10 cellular contexts compared by ENCODE assay signal in the genomic region with DNA sequence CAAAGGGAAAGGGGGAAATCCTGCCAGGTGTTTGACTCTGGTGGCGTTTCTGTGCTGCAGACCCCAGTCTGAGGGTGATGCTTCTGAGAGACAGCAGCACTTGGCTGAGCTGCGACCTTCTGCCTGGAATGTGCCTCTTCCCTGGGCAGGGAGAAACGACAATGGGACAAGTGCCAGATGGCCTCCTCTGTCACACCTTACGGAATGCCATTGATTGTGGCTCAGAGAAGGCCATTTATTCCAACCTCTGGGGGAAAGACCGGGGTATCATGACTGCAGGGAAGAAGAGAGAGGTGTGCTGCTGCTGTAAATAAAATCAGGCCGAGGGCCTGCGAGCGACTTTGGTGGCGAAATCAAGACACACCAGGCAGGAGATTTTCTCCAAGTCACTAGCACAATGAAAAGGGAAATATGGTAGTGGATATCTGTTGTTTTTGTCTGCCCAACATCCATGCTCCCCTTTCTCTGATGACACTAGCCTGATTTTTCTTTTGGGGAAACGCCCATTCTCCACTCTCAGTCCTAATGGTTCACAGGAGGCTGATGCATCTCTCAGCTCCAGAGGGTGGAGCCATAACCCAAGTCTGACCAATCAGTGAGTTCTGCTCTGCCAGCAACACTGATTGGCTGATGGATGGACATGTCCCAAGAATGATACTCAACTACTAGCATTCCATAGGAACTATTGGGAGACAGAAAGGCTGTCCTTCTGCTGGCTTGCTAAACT.
DNase-seq lines count a peak whose midpoint lies in the region; ATAC-seq and TF ChIP-seq lines count a peak whose summit lies in the region.
"Had no signal": no experiment of that assay in that cellular context is flagged by ENCODE, and none has a peak within 500 bp of the region (broad histone marks: within the 10 kb centered on the region; RNA-seq: fewer than 3 reads in every experiment).

No MANE protein-coding gene starts in this region.

- H3K4me1 ChIP-seq in Karpas-422 (ENCODE audit: low read length), result peaks cover 97% of the 10 kb centered on the region
- H3K4me1 ChIP-seq in naive thymus-derived CD4-positive, alpha-beta T cell (ENCODE audit: control insufficient read depth in 2 of 2, insufficient read depth in 2 of 2, low read length in 2 of 2), result peaks cover 0 to 33% of the 10 kb centered on the region in 2 donors

- TF ChIP-seq CTCF in chondrocyte (IDR thresholded peaks at IDR 0.05), result no peak

- intact Hi-C loops in naive thymus-derived CD4-positive, alpha-beta T cell (cut with micrococcal nuclease), result no loop called here

- H3K4me3 ChIP-seq in Karpas-422 (ENCODE audit: low read length), result no peak overlapping the region
- H3K4me3 ChIP-seq in naive thymus-derived CD4-positive, alpha-beta T cell (ENCODE audit: low read length), result no peak overlapping the region
- H3K4me3 ChIP-seq: SK-N-MC had no signal

- H4K20me1 ChIP-seq in Karpas-422 (ENCODE audit: insufficient read depth, low read depth, low read length), result peaks cover 22% of the 10 kb centered on the region

- H3K27me3 ChIP-seq in Karpas-422 (ENCODE audit: low read length), result no peaks in the 10 kb centered on the region
- H3K27me3 ChIP-seq in naive thymus-derived CD4-positive, alpha-beta T cell (ENCODE audit: control insufficient read depth in 2 of 2, insufficient read depth in 2 of 2, low read length in 2 of 2), result no peaks in the 10 kb centered on the region

- H3K27ac Mint-ChIP-seq in chondrocyte (ENCODE audit: unreplicated experiment), result peak overlapping the region; percentile 36
- H3K27ac Mint-ChIP-seq in naive thymus-derived CD4-positive, alpha-beta T cell, result peak overlapping the region in 8 of 9 donors; percentile 53 to 82 (median 71)
- H3K27ac Mint-ChIP-seq in effector memory CD8-positive, alpha-beta T cell, result no peak overlapping the region

- POLR2A ChIA-PET in naive thymus-derived CD4-positive, alpha-beta T cell (lab: Charles Lee), result interaction anchor here (1.0 kb wide), 1 partner anchor 58 kb away, joined by 4 read pairs; no protein-coding TSS in a partner anchor

- peak overlapping the region; percentile 76 for H3K27ac ChIP-seq in Karpas-422 (ENCODE audit: low read length)
- H3K27ac ChIP-seq in naive thymus-derived CD4-positive, alpha-beta T cell (ENCODE audit: low read depth, low read length), result no peak overlapping the region
- H3K27ac ChIP-seq: SK-N-MC had no signal

- peak overlapping the region; percentile 42 for H3K4me2 ChIP-seq in Karpas-422 (ENCODE audit: low read depth, low read length, poor library complexity, severe bottlenecking)

- H3K27me3 Mint-ChIP-seq in chondrocyte (ENCODE audit: low read depth), result no peaks in the 10 kb centered on the region
- H3K27me3 Mint-ChIP-seq in naive thymus-derived CD4-positive, alpha-beta T cell, result peaks cover 0 to 2% (median 0%) of the 10 kb centered on the region in 5 donors
- no peaks in the 10 kb centered on the region for H3K27me3 Mint-ChIP-seq in effector memory CD8-positive, alpha-beta T cell
- H3K27me3 Mint-ChIP-seq: dendritic cell treated with granulocyte-macrophage colony-stimulating factor and Interleukin-4, amounts not matched to agents 40 ng/mL and 50 ng/mL, for 4 days had no signal

- H3K4me3 Mint-ChIP-seq in chondrocyte (ENCODE audit: unreplicated experiment), result no peak overlapping the region
- H3K4me3 Mint-ChIP-seq in naive thymus-derived CD4-positive, alpha-beta T cell, result peak overlapping the region in 2 of 10 donors; percentile 10 to 24
- H3K4me3 Mint-ChIP-seq in effector memory CD8-positive, alpha-beta T cell, result no peak overlapping the region
- H3K4me3 Mint-ChIP-seq: dendritic cell treated with granulocyte-macrophage colony-stimulating factor and Interleukin-4, amounts not matched to agents 40 ng/mL and 50 ng/mL, for 4 days had no signal

- H3K4me1 Mint-ChIP-seq in chondrocyte (ENCODE audit: low read depth), result peaks cover 92% of the 10 kb centered on the region
- H3K4me1 Mint-ChIP-seq in naive thymus-derived CD4-positive, alpha-beta T cell, result peaks cover 2 to 96% (median 91%) of the 10 kb centered on the region in 7 donors
- H3K4me1 Mint-ChIP-seq in effector memory CD8-positive, alpha-beta T cell (ENCODE audit: low read depth in 2 of 2), result peaks cover 3 to 9% of the 10 kb centered on the region in 2 donors

- peak; percentile 67 for DNase-seq in ELF-1 (ENCODE audit: low read depth, low spot score)
- peak; percentile 71 for DNase-seq in Karpas-422
- DNase-seq in chondrocyte (ENCODE audit: low spot score), result no peak
- DNase-seq in naive thymus-derived CD4-positive, alpha-beta T cell, result no peak
- no peak for DNase-seq in DMS79 (lab: John Stamatoyannopoulos, UW)
- DNase-seq in effector memory CD8-positive, alpha-beta T cell, result no peak
- DNase-seq in activated CD8-positive, alpha-beta memory T cell treated with anti-CD3 and anti-CD28 coated beads, Interleukin-2, amount 50 U/mL, for 48 hours, result no peak
- DNase-seq in putamen (ENCODE audit: low spot score), result no peak

- H3K9ac ChIP-seq in Karpas-422 (ENCODE audit: low read length), result no peak overlapping the region

- ATAC-seq in naive thymus-derived CD4-positive, alpha-beta T cell, result no peak
- ATAC-seq in effector memory CD8-positive, alpha-beta T cell (replicated peaks), result no peak

- no peaks in the 10 kb centered on the region for H3K9me2 ChIP-seq in Karpas-422 (replicated peaks; ENCODE audit: insufficient read depth, low read length)

- H3K9me3 ChIP-seq in Karpas-422 (ENCODE audit: low read length), result no peaks in the 10 kb centered on the region
- H3K9me3 ChIP-seq in naive thymus-derived CD4-positive, alpha-beta T cell (ENCODE audit: control insufficient read depth in 2 of 3, low read length in 3 of 3), result no peaks in the 10 kb centered on the region

- CTCF ChIA-PET in naive thymus-derived CD4-positive, alpha-beta T cell (lab: Charles Lee), result interaction anchor here (0.8 kb wide), 1 partner anchor 264 kb away, joined by 3 read pairs; no protein-coding TSS in a partner anchor

- no peaks in the 10 kb centered on the region for H3K9me3 Mint-ChIP-seq in chondrocyte (ENCODE audit: low read depth)
- peaks cover 0 to 3% (median 0%) of the 10 kb centered on the region in 11 donors for H3K9me3 Mint-ChIP-seq in naive thymus-derived CD4-positive, alpha-beta T cell
- no peaks in the 10 kb centered on the region for H3K9me3 Mint-ChIP-seq in effector memory CD8-positive, alpha-beta T cell
- H3K9me3 Mint-ChIP-seq: dendritic cell treated with granulocyte-macrophage colony-stimulating factor and Interleukin-4, amounts not matched to agents 40 ng/mL and 50 ng/mL, for 4 days had no signal

- H2AFZ ChIP-seq in Karpas-422 (ENCODE audit: low read length), result no peak overlapping the region

- H3K79me2 ChIP-seq in Karpas-422 (ENCODE audit: low read length), result peaks cover 99% of the 10 kb centered on the region

- no peaks in the 10 kb centered on the region for H3K36me3 Mint-ChIP-seq in chondrocyte (ENCODE audit: low read depth)
- H3K36me3 Mint-ChIP-seq in naive thymus-derived CD4-positive, alpha-beta T cell, result peaks cover 0 to 47% (median 18%) of the 10 kb centered on the region in 5 donors
- peaks cover 3% of the 10 kb centered on the region for H3K36me3 Mint-ChIP-seq in effector memory CD8-positive, alpha-beta T cell (ENCODE audit: insufficient read depth)

- peaks cover 9% of the 10 kb centered on the region; the same call in 1 of the 2 replicates for H3K36me3 ChIP-seq in Karpas-422 (ENCODE audit: insufficient read depth, low read length)
- H3K36me3 ChIP-seq in naive thymus-derived CD4-positive, alpha-beta T cell (ENCODE audit: control insufficient read depth in 2 of 3, insufficient read depth in 3 of 3, low read length in 3 of 3), result no peaks in the 10 kb centered on the region

Comparison
In these comparisons a context has a peak if more than half of its experiments do, and no peak if none do; other contexts are left out.
1. DNase-seq: peak in ELF-1 (single experiment) and Karpas-422 (single experiment); none in chondrocyte (single experiment), naive thymus-derived CD4-positive, alpha-beta T cell (0 of 9), DMS79 (single experiment), effector memory CD8-positive, alpha-beta T cell (0 of 3), activated CD8-positive, alpha-beta memory T cell treated with anti-CD3 and anti-CD28 coated beads, Interleukin-2, amount 50 U/mL, for 48 hours (single experiment) and putamen (single experiment).
2. H3K27ac Mint-ChIP-seq: peak in chondrocyte (single experiment) and naive thymus-derived CD4-positive, alpha-beta T cell (8 of 9); none in effector memory CD8-positive, alpha-beta T cell (0 of 2).